9 cellular contexts compared by ENCODE assay signal in genomic region chr11:2150206-2150847, GRCh38. TPM values are rescaled to one million over a fixed set of nuclear protein-coding genes. Genes with fewer than 3 reads are reported as not detected.
DNase-seq lines count a peak whose midpoint lies in the region; ATAC-seq and TF ChIP-seq lines count a peak whose summit lies in the region.
"Had no signal": no experiment of that assay in that cellular context is flagged by ENCODE, and none has a peak within 500 bp of the region (broad histone marks: within the 10 kb centered on the region; RNA-seq: fewer than 3 reads in every experiment).

No MANE protein-coding gene starts in this region.

- peaks cover 48% of the 10 kb centered on the region for H3K27me3 Mint-ChIP-seq in activated CD8-positive, alpha-beta T cell treated with anti-CD3 and anti-CD28 coated beads for 36 hours
- peaks cover 39% of the 10 kb centered on the region for H3K27me3 Mint-ChIP-seq in activated CD8-positive, alpha-beta T cell treated with anti-CD3 and anti-CD28 coated beads, Interleukin-2, amount 10 ng/mL, durations not matched to agents 7 days and 5 days (ENCODE audit: low read depth)
- peaks cover 46% of the 10 kb centered on the region for H3K27me3 Mint-ChIP-seq in type B pancreatic cell

- POLR2A ChIA-PET in activated CD8-positive, alpha-beta T cell treated with anti-CD3 and anti-CD28 coated beads for 36 hours (lab: Charles Lee): interaction anchor here (1.8 to 4.5 kb wide), 2 partner anchors 10 to 113 kb away, joined by 4 to 31 read pairs; no protein-coding TSS in a partner anchor
- POLR2A ChIA-PET in activated CD8-positive, alpha-beta T cell treated with anti-CD3 and anti-CD28 coated beads, Interleukin-2, amount 10 ng/mL, durations not matched to agents 7 days and 5 days (lab: Charles Lee): no interaction called here

- H3K36me3 ChIP-seq in SJCRH30: no peaks in the 10 kb centered on the region

- H3K9me3 Mint-ChIP-seq in activated CD8-positive, alpha-beta T cell treated with anti-CD3 and anti-CD28 coated beads for 36 hours: no peaks in the 10 kb centered on the region
- no peaks in the 10 kb centered on the region for H3K9me3 Mint-ChIP-seq in activated CD8-positive, alpha-beta T cell treated with anti-CD3 and anti-CD28 coated beads, Interleukin-2, amount 10 ng/mL, durations not matched to agents 7 days and 5 days (ENCODE audit: insufficient read depth)
- H3K9me3 Mint-ChIP-seq in type B pancreatic cell: no peaks in the 10 kb centered on the region

- no peak overlapping the region for H3K27ac Mint-ChIP-seq in activated CD8-positive, alpha-beta T cell treated with anti-CD3 and anti-CD28 coated beads for 36 hours
- H3K27ac Mint-ChIP-seq in activated CD8-positive, alpha-beta T cell treated with anti-CD3 and anti-CD28 coated beads, Interleukin-2, amount 10 ng/mL, durations not matched to agents 7 days and 5 days: no peak overlapping the region
- H3K27ac Mint-ChIP-seq in type B pancreatic cell: peak overlapping the region; percentile 67

- DNase-seq in activated CD8-positive, alpha-beta T cell treated with anti-CD3 and anti-CD28 coated beads for 36 hours: no peak
- no peak for DNase-seq in activated CD8-positive, alpha-beta T cell treated with anti-CD3 and anti-CD28 coated beads, Interleukin-2, amount 10 ng/mL, durations not matched to agents 7 days and 5 days
- DNase-seq in SJCRH30 (peak; percentile 71 to 93), fibroblast of villous mesenchyme (ENCODE audit: low read depth) (peak; percentile 75), type B pancreatic cell (ENCODE audit: extremely low spot score, unreplicated experiment) (no peak), AML-193 (lab: John Stamatoyannopoulos, UW) (no peak), OCI-M2 (lab: John Stamatoyannopoulos, UW; ENCODE audit: unreplicated experiment) (no peak)
- DNase-seq in activated T-cell treated with anti-CD3 and anti-CD28 coated beads, Interleukin-2, amount 50 U/mL, for 48 hours: no peak

- no peak for ATAC-seq in activated CD8-positive, alpha-beta T cell treated with anti-CD3 and anti-CD28 coated beads for 36 hours
- no peak for ATAC-seq in activated CD8-positive, alpha-beta T cell treated with anti-CD3 and anti-CD28 coated beads, Interleukin-2, amount 10 ng/mL, durations not matched to agents 7 days and 5 days

- H3K4me3 ChIP-seq in SJCRH30 (no peak overlapping the region), fibroblast of villous mesenchyme (ENCODE audit: low read depth, low read length) (no peak overlapping the region)

- no peak overlapping the region for H3K4me3 Mint-ChIP-seq in activated CD8-positive, alpha-beta T cell treated with anti-CD3 and anti-CD28 coated beads for 36 hours
- no peak overlapping the region for H3K4me3 Mint-ChIP-seq in activated CD8-positive, alpha-beta T cell treated with anti-CD3 and anti-CD28 coated beads, Interleukin-2, amount 10 ng/mL, durations not matched to agents 7 days and 5 days
- H3K4me3 Mint-ChIP-seq in type B pancreatic cell: peak overlapping the region; percentile 21

- no peaks in the 10 kb centered on the region for H3K27me3 ChIP-seq in SJCRH30

- intact Hi-C loops in activated CD8-positive, alpha-beta T cell treated with anti-CD3 and anti-CD28 coated beads for 36 hours (cut with micrococcal nuclease): loop anchor here (5.0 to 10.0 kb wide), 2 partner anchors 266 to 308 kb away; no protein-coding TSS in a partner anchor

- H3K4me1 Mint-ChIP-seq in activated CD8-positive, alpha-beta T cell treated with anti-CD3 and anti-CD28 coated beads for 36 hours (ENCODE audit: low read depth): peaks cover 10% of the 10 kb centered on the region
- peaks cover 5% of the 10 kb centered on the region for H3K4me1 Mint-ChIP-seq in activated CD8-positive, alpha-beta T cell treated with anti-CD3 and anti-CD28 coated beads, Interleukin-2, amount 10 ng/mL, durations not matched to agents 7 days and 5 days (ENCODE audit: low read depth)
- H3K4me1 Mint-ChIP-seq in type B pancreatic cell (ENCODE audit: unreplicated experiment): peaks cover 22% of the 10 kb centered on the region

- peak overlapping the region; percentile 73 for H3K27ac ChIP-seq in SJCRH30
- H3K27ac ChIP-seq: parathyroid adenoma had no signal

- CTCF ChIA-PET in activated CD8-positive, alpha-beta T cell treated with anti-CD3 and anti-CD28 coated beads for 36 hours (lab: Charles Lee): interaction anchor here (0.7 to 19.5 kb wide), 37 partner anchors 11 to 500 kb away, joined by 3 to 518 read pairs (median 5); partner anchors contain the start of genes IGF2, SYT8 and TNNI2
- CTCF ChIA-PET in activated CD8-positive, alpha-beta T cell treated with anti-CD3 and anti-CD28 coated beads, Interleukin-2, amount 10 ng/mL, durations not matched to agents 7 days and 5 days (lab: Charles Lee): interaction anchor here (1.0 to 10.2 kb wide), 18 partner anchors 8 to 498 kb away, joined by 3 to 261 read pairs (median 6); partner anchors contain the start of gene INS

- no peaks in the 10 kb centered on the region for H3K9me3 ChIP-seq in SJCRH30 (replicated peaks)

- H3K36me3 Mint-ChIP-seq in activated CD8-positive, alpha-beta T cell treated with anti-CD3 and anti-CD28 coated beads for 36 hours (ENCODE audit: low read depth): no peaks in the 10 kb centered on the region
- no peaks in the 10 kb centered on the region for H3K36me3 Mint-ChIP-seq in activated CD8-positive, alpha-beta T cell treated with anti-CD3 and anti-CD28 coated beads, Interleukin-2, amount 10 ng/mL, durations not matched to agents 7 days and 5 days (ENCODE audit: low read depth)
- no peaks in the 10 kb centered on the region for H3K36me3 Mint-ChIP-seq in type B pancreatic cell

- H3K4me1 ChIP-seq in SJCRH30: peaks cover 49% of the 10 kb centered on the region

- peak; percentile 26 for TF ChIP-seq CTCF in activated CD8-positive, alpha-beta T cell treated with anti-CD3 and anti-CD28 coated beads for 36 hours (IDR thresholded peaks at IDR 0.05)
- peak; percentile 71 for TF ChIP-seq CTCF in fibroblast of villous mesenchyme (IDR thresholded peaks at IDR 0.05; ENCODE audit: insufficient read depth, low read depth, low read length)
- TF ChIP-seq CTCF in type B pancreatic cell (conservative IDR thresholded peaks at IDR 0.05): peak; percentile 77

RNA-seq across cellular contexts. Expression of gene INS, which starts 10.7 kb away (rescaled TPM):
- not detected for total RNA-seq in activated CD8-positive, alpha-beta T cell treated with anti-CD3 and anti-CD28 coated beads for 36 hours
- total RNA-seq in activated CD8-positive, alpha-beta T cell treated with anti-CD3 and anti-CD28 coated beads, Interleukin-2, amount 10 ng/mL, durations not matched to agents 7 days and 5 days: not detected
- total RNA-seq in SJCRH30 (2014; rRNA removed; shearing (Covaris generic)): not detected in 2 replicates
- not detected in 2 replicates for total RNA-seq in fibroblast of villous mesenchyme
- total RNA-seq in type B pancreatic cell (ENCODE audit: low replicate concordance): 1,584 and 3,976 TPM in 2 replicates

RNA-seq across cellular contexts. Expression of gene IGF2, which starts 11.1 kb away (rescaled TPM):
- 1 to 10 TPM; 8.1 to 8.2 TPM for total RNA-seq in activated CD8-positive, alpha-beta T cell treated with anti-CD3 and anti-CD28 coated beads for 36 hours
- total RNA-seq in activated CD8-positive, alpha-beta T cell treated with anti-CD3 and anti-CD28 coated beads, Interleukin-2, amount 10 ng/mL, durations not matched to agents 7 days and 5 days: not detected
- 513 and 574 TPM in 2 replicates for total RNA-seq in SJCRH30 (2014; rRNA removed; shearing (Covaris generic))
- 26.8 and 44.8 TPM in 2 replicates for total RNA-seq in fibroblast of villous mesenchyme
- total RNA-seq in type B pancreatic cell (ENCODE audit: low replicate concordance): 2,350 and 3,865 TPM in 2 replicates

RNA-seq across cellular contexts. Expression of gene TH, which starts 21.3 kb away (rescaled TPM):
- total RNA-seq in activated CD8-positive, alpha-beta T cell treated with anti-CD3 and anti-CD28 coated beads for 36 hours: not detected
- total RNA-seq in activated CD8-positive, alpha-beta T cell treated with anti-CD3 and anti-CD28 coated beads, Interleukin-2, amount 10 ng/mL, durations not matched to agents 7 days and 5 days: not detected
- total RNA-seq in SJCRH30 (2014; rRNA removed; shearing (Covaris generic)): not detected in 2 replicates
- total RNA-seq in fibroblast of villous mesenchyme: not detected in 2 replicates
- 2.2 and 11.1 TPM in 2 replicates for total RNA-seq in type B pancreatic cell (ENCODE audit: low replicate concordance)

Comparison
In these comparisons a context has a peak if more than half of its experiments do, and no peak if none do; other contexts are left out.
1. DNase-seq: peak in SJCRH30 (2 of 2) and fibroblast of villous mesenchyme (single experiment); none in activated CD8-positive, alpha-beta T cell treated with anti-CD3 and anti-CD28 coated beads for 36 hours (single experiment), activated CD8-positive, alpha-beta T cell treated with anti-CD3 and anti-CD28 coated beads, Interleukin-2, amount 10 ng/mL, durations not matched to agents 7 days and 5 days (single experiment), type B pancreatic cell (single experiment), activated T-cell treated with anti-CD3 and anti-CD28 coated beads, Interleukin-2, amount 50 U/mL, for 48 hours (0 of 2), AML-193 (0 of 2) and OCI-M2 (single experiment).
2. CTCF ChIP-seq: peak in every context shown above with its lines; median percentile 77 in type B pancreatic cell; 71 in fibroblast of villous mesenchyme; 26 in activated CD8-positive, alpha-beta T cell treated with anti-CD3 and anti-CD28 coated beads for 36 hours.
3. RNA of gene INS, which starts 10.7 kb away (total RNA-seq): 1,584 to 3,976 TPM in type B pancreatic cell; not detected in activated CD8-positive, alpha-beta T cell treated with anti-CD3 and anti-CD28 coated beads for 36 hours, not detected in activated CD8-positive, alpha-beta T cell treated with anti-CD3 and anti-CD28 coated beads, Interleukin-2, amount 10 ng/mL, durations not matched to agents 7 days and 5 days, not detected in SJCRH30 and not detected in fibroblast of villous mesenchyme; every median in the first group is over 1,000 times any median in the second.
4. RNA of gene IGF2, which starts 11.1 kb away (total RNA-seq): 2,350 to 3,865 TPM in type B pancreatic cell and 513 to 574 TPM in SJCRH30; 26.8 to 44.8 TPM in fibroblast of villous mesenchyme, 8.1 to 8.2 TPM in activated CD8-positive, alpha-beta T cell treated with anti-CD3 and anti-CD28 coated beads for 36 hours and not detected in activated CD8-positive, alpha-beta T cell treated with anti-CD3 and anti-CD28 coated beads, Interleukin-2, amount 10 ng/mL, durations not matched to agents 7 days and 5 days; every median in the first group is over 10 times any median in the second.